ENCODE assay signal across 30 cellular contexts in genomic region chr22:27008454-27008853, GRCh38.
"Had no signal": no experiment of that assay in that cellular context is flagged by ENCODE, and none has a peak within 500 bp of the region (broad histone marks: within the 10 kb centered on the region; RNA-seq: fewer than 3 reads in every experiment).

No MANE protein-coding gene starts in this region.

- H3K4me3 ChIP-seq: ascending aorta, esophagus muscularis mucosa, gastrocnemius medialis, heart left ventricle had no signal

- H3K36me3 Mint-ChIP-seq: activated naive CD4-positive, alpha-beta T cell treated with anti-CD3 and anti-CD28 coated beads, Interleukin-2, amount 10 ng/mL, durations not matched to agents 7 days and 5 days; activated naive CD4-positive, alpha-beta T cell treated with anti-CD3 and anti-CD28 coated beads, Interleukin-2, amount 50 U/mL, for 72 hours; activated naive CD8-positive, alpha-beta T cell treated with anti-CD3 and anti-CD28 coated beads, Interleukin-2, amount 10 ng/mL, durations not matched to agents 7 days and 5 days had no signal

- ATAC-seq: activated CD4-positive, alpha-beta T cell treated with anti-CD3 and anti-CD28 coated beads for 36 hours; activated naive CD4-positive, alpha-beta T cell treated with anti-CD3 and anti-CD28 coated beads, Interleukin-2, amount 50 U/mL, for 72 hours; activated T-cell treated with anti-CD3 and anti-CD28 coated beads, Interleukin-2, amount 50 U/mL, for 72 hours; effector memory CD8-positive, alpha-beta T cell; foreskin keratinocyte; gastrocnemius medialis; heart left ventricle had no signal

- H3K9me3 Mint-ChIP-seq: activated CD4-positive, alpha-beta memory T cell treated with anti-CD3 and anti-CD28 coated beads, Interleukin-2, amount 10 ng/mL, durations not matched to agents 7 days and 5 days; activated CD4-positive, alpha-beta T cell treated with anti-CD3 and anti-CD28 coated beads, Interleukin-2, amount 10 ng/mL, durations not matched to agents 7 days and 5 days; activated naive CD4-positive, alpha-beta T cell treated with anti-CD3 and anti-CD28 coated beads, Interleukin-2, amount 10 ng/mL, durations not matched to agents 7 days and 5 days; activated naive CD4-positive, alpha-beta T cell treated with anti-CD3 and anti-CD28 coated beads, Interleukin-2, amount 50 U/mL, for 72 hours; activated naive CD8-positive, alpha-beta T cell treated with anti-CD3 and anti-CD28 coated beads, Interleukin-2, amount 10 ng/mL, durations not matched to agents 7 days and 5 days; activated T-cell treated with anti-CD3 and anti-CD28 coated beads, Interleukin-2, amount 50 U/mL, for 24 hours; activated T-cell treated with anti-CD3 and anti-CD28 coated beads, Interleukin-2, amount 50 U/mL, for 72 hours; effector memory CD8-positive, alpha-beta T cell had no signal

- H3K36me3 ChIP-seq: ascending aorta, brain microvascular endothelial cell, esophagus muscularis mucosa, gastrocnemius medialis, heart left ventricle had no signal

- H3K27ac Mint-ChIP-seq: activated CD4-positive, alpha-beta memory T cell treated with anti-CD3 and anti-CD28 coated beads, Interleukin-2, amount 10 ng/mL, durations not matched to agents 7 days and 5 days; activated CD4-positive, alpha-beta T cell treated with anti-CD3 and anti-CD28 coated beads for 36 hours; activated CD4-positive, alpha-beta T cell treated with anti-CD3 and anti-CD28 coated beads, Interleukin-2, amount 10 ng/mL, durations not matched to agents 7 days and 5 days; activated naive CD4-positive, alpha-beta T cell treated with anti-CD3 and anti-CD28 coated beads, Interleukin-2, amount 10 ng/mL, durations not matched to agents 7 days and 5 days; activated naive CD4-positive, alpha-beta T cell treated with anti-CD3 and anti-CD28 coated beads, Interleukin-2, amount 50 U/mL, for 72 hours; activated naive CD8-positive, alpha-beta T cell treated with anti-CD3 and anti-CD28 coated beads, Interleukin-2, amount 10 ng/mL, durations not matched to agents 7 days and 5 days; activated T-cell treated with anti-CD3 and anti-CD28 coated beads, Interleukin-2, amount 50 U/mL, for 24 hours; activated T-cell treated with anti-CD3 and anti-CD28 coated beads, Interleukin-2, amount 50 U/mL, for 72 hours; effector memory CD8-positive, alpha-beta T cell had no signal

- FAIRE-seq: colon had no signal

- H3K4me1 Mint-ChIP-seq: activated CD4-positive, alpha-beta memory T cell treated with anti-CD3 and anti-CD28 coated beads, Interleukin-2, amount 10 ng/mL, durations not matched to agents 7 days and 5 days; activated CD4-positive, alpha-beta T cell treated with anti-CD3 and anti-CD28 coated beads for 36 hours; activated CD4-positive, alpha-beta T cell treated with anti-CD3 and anti-CD28 coated beads, Interleukin-2, amount 10 ng/mL, durations not matched to agents 7 days and 5 days; activated naive CD4-positive, alpha-beta T cell treated with anti-CD3 and anti-CD28 coated beads, Interleukin-2, amount 10 ng/mL, durations not matched to agents 7 days and 5 days; activated naive CD8-positive, alpha-beta T cell treated with anti-CD3 and anti-CD28 coated beads, Interleukin-2, amount 10 ng/mL, durations not matched to agents 7 days and 5 days had no signal

- H3K4me1 ChIP-seq: esophagus muscularis mucosa, foreskin keratinocyte, gastrocnemius medialis, heart left ventricle had no signal

- DNase-seq: activated CD4-positive, alpha-beta memory T cell treated with anti-CD3 and anti-CD28 coated beads, Interleukin-2, amount 10 ng/mL, durations not matched to agents 7 days and 5 days; activated CD4-positive, alpha-beta T cell treated with anti-CD3 and anti-CD28 coated beads for 36 hours; activated CD4-positive, alpha-beta T cell treated with anti-CD3 and anti-CD28 coated beads, Interleukin-2, amount 10 ng/mL, durations not matched to agents 7 days and 5 days; activated CD4-positive, alpha-beta T cell treated with anti-CD3 and anti-CD28 coated beads, Interleukin-2, amount 50 U/mL, for 4 hours; activated CD4-positive, CD25-positive, alpha-beta regulatory T cell; activated CD4-positive, CD25-positive, alpha-beta regulatory T cell treated with anti-CD3 and anti-CD28 coated beads, Interleukin-2, amount 50 U/mL, for 72 hours; activated CD8-positive, alpha-beta memory T cell treated with anti-CD3 and anti-CD28 coated beads, Interleukin-2, amount 50 U/mL, for 48 hours; activated gamma-delta T cell; activated naive CD4-positive, alpha-beta T cell; activated naive CD4-positive, alpha-beta T cell treated with anti-CD3 and anti-CD28 coated beads, Interleukin-2, amount 10 ng/mL, durations not matched to agents 7 days and 5 days; activated naive CD8-positive, alpha-beta T cell treated with anti-CD3 and anti-CD28 coated beads, Interleukin-2, amount 10 ng/mL, durations not matched to agents 7 days and 5 days; activated T-cell treated with anti-CD3 and anti-CD28 coated beads for 4 hours; activated T-cell treated with anti-CD3 and anti-CD28 coated beads, Interleukin-2, amount 50 U/mL, for 24 hours; activated T-cell treated with anti-CD3 and anti-CD28 coated beads, Interleukin-2, amount 50 U/mL, for 72 hours; brain microvascular endothelial cell; caudate nucleus; cortex of kidney; dermis blood vessel endothelial cell; effector CD4-positive, alpha-beta T cell; effector memory CD8-positive, alpha-beta T cell; erythroblast; foreskin keratinocyte; gastrocnemius medialis; glutamatergic neuron; heart left ventricle; T-helper 2 cell had no signal

- H3K27me3 ChIP-seq: ascending aorta, brain microvascular endothelial cell, esophagus muscularis mucosa had no signal

- H3K4me3 Mint-ChIP-seq: activated CD4-positive, alpha-beta memory T cell treated with anti-CD3 and anti-CD28 coated beads, Interleukin-2, amount 10 ng/mL, durations not matched to agents 7 days and 5 days; activated CD4-positive, alpha-beta T cell treated with anti-CD3 and anti-CD28 coated beads for 36 hours; activated CD4-positive, alpha-beta T cell treated with anti-CD3 and anti-CD28 coated beads, Interleukin-2, amount 10 ng/mL, durations not matched to agents 7 days and 5 days; activated naive CD4-positive, alpha-beta T cell treated with anti-CD3 and anti-CD28 coated beads, Interleukin-2, amount 10 ng/mL, durations not matched to agents 7 days and 5 days; activated naive CD8-positive, alpha-beta T cell treated with anti-CD3 and anti-CD28 coated beads, Interleukin-2, amount 10 ng/mL, durations not matched to agents 7 days and 5 days; activated T-cell treated with anti-CD3 and anti-CD28 coated beads, Interleukin-2, amount 50 U/mL, for 24 hours; activated T-cell treated with anti-CD3 and anti-CD28 coated beads, Interleukin-2, amount 50 U/mL, for 72 hours; effector memory CD8-positive, alpha-beta T cell had no signal

- H3K27me3 Mint-ChIP-seq: activated CD4-positive, alpha-beta memory T cell treated with anti-CD3 and anti-CD28 coated beads, Interleukin-2, amount 10 ng/mL, durations not matched to agents 7 days and 5 days; activated CD4-positive, alpha-beta T cell treated with anti-CD3 and anti-CD28 coated beads, Interleukin-2, amount 10 ng/mL, durations not matched to agents 7 days and 5 days; activated naive CD4-positive, alpha-beta T cell treated with anti-CD3 and anti-CD28 coated beads, Interleukin-2, amount 10 ng/mL, durations not matched to agents 7 days and 5 days had no signal

- H3K9me3 ChIP-seq: ascending aorta, esophagus muscularis mucosa, gastrocnemius medialis, heart left ventricle had no signal

- H3K27ac ChIP-seq: ascending aorta, brain microvascular endothelial cell, esophagus muscularis mucosa, foreskin keratinocyte, gastrocnemius medialis, heart left ventricle had no signal
